In the genomic region with DNA sequence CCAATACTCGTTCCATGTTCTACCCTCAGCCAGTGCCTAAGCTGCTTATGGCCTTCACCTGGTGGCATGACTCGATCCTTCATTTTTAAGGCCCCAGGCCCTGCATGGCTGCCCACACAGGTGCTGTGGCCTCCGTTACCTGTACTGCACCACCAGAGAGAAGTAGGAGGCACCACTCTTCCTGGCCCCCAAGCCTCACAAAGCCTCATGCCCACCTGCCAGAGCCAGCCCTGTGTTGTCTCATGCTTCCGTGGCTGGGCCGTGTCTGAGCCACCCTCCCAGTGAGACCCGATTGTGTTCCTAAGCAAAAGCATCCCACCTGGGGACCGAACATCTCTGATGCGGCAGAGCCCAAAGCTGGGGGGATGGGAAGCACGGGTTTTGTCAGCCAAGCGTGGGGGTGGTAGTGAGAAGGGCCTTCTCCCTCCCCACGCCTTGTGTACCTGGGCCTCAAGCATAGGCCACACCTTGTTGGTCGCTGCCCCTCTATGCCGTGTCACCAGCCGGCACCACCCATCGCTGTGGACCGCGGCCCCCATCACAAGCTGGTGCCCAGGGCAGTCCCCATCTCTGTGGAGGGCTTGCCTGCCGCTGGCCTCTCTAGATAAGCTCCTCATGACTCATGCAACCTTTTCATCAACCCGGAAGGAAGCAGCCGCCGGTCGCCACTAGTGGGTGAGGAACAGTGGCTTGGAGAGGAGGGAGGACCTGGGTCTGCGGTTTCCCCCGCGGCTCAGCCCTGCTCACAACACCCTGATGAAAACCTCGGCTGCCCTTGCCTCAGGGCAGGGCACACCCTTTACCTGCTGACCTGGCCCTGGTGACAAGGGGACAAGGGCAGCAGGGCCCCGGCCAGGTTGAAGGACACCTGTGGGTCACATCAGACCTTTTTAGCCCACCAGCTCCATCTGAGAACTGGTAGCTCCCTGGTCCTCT, we compare ENCODE assay signal across 8 cellular contexts. TPM values are rescaled to one million over a fixed set of nuclear protein-coding genes. Genes with fewer than 3 reads are reported as not detected.
DNase-seq lines count a peak whose midpoint lies in the region; ATAC-seq and TF ChIP-seq lines count a peak whose summit lies in the region.

No MANE protein-coding gene starts in this region.

- peaks cover 59% of the 10 kb centered on the region for H3K4me1 Mint-ChIP-seq in activated naive CD4-positive, alpha-beta T cell treated with anti-CD3 and anti-CD28 coated beads for 36 hours (ENCODE audit: low read depth)

- no peak for TF ChIP-seq RAD21 in SK-N-SH (IDR thresholded peaks at IDR 0.05; ENCODE audit: low read length)

- no peaks in the 10 kb centered on the region for H3K27me3 Mint-ChIP-seq in activated naive CD4-positive, alpha-beta T cell treated with anti-CD3 and anti-CD28 coated beads for 36 hours (ENCODE audit: low read depth)

- TF ChIP-seq EP300 in SK-N-SH (IDR thresholded peaks at IDR 0.05; ENCODE audit: borderline replicate concordance in 1 of 2, low read depth in 1 of 2, low read length in 1 of 2), result no peak

- peak overlapping the region; percentile 99 for H3K27ac Mint-ChIP-seq in activated naive CD4-positive, alpha-beta T cell treated with anti-CD3 and anti-CD28 coated beads for 36 hours

- H2AFZ ChIP-seq in SK-N-SH (ENCODE audit: low read depth) (peak overlapping the region; percentile 91), smooth muscle cell (ENCODE audit: low read depth) (no peak overlapping the region)

- H3K36me3 ChIP-seq in SK-N-SH (replicated peaks in 1 of 2; ENCODE audit: control insufficient read depth in 1 of 2, insufficient read depth in 2 of 2, low read length in 1 of 2), result peaks cover 0 to 7% of the 10 kb centered on the region in 2 experiments
- H3K36me3 ChIP-seq in left ventricle myocardium inferior, result peaks cover 5% of the 10 kb centered on the region
- no peaks in the 10 kb centered on the region for H3K36me3 ChIP-seq in smooth muscle cell (ENCODE audit: low read depth)

- H3K9ac ChIP-seq in SK-N-SH (peak overlapping the region; percentile 64), smooth muscle cell (ENCODE audit: low read depth) (peak overlapping the region; percentile 51)

- H3K9me3 Mint-ChIP-seq in activated naive CD4-positive, alpha-beta T cell treated with anti-CD3 and anti-CD28 coated beads for 36 hours, result no peaks in the 10 kb centered on the region

- DNase-seq in SK-N-SH, result peak; percentile 36
- peak; percentile 94 for DNase-seq in activated naive CD4-positive, alpha-beta T cell treated with anti-CD3 and anti-CD28 coated beads for 36 hours
- peak; percentile 76 for DNase-seq in left ventricle myocardium inferior
- peak; percentile 54 for DNase-seq in smooth muscle cell (lab: John Stamatoyannopoulos, UW; ENCODE audit: unreplicated experiment)
- no peak for DNase-seq in cerebellar cortex (ENCODE audit: low spot score)

- no peak for TF ChIP-seq CTCF in C4-2B (conservative IDR thresholded peaks at IDR 0.05)
- no peak for TF ChIP-seq CTCF in SK-N-SH (IDR thresholded peaks at IDR 0.05)
- no peak for TF ChIP-seq CTCF in left ventricle myocardium inferior (IDR thresholded peaks at IDR 0.05; ENCODE audit: borderline replicate concordance)
- no peak for TF ChIP-seq CTCF in smooth muscle cell (IDR thresholded peaks at IDR 0.05; ENCODE audit: borderline replicate concordance, insufficient read depth, poor library complexity, severe bottlenecking)

- H3K9me3 ChIP-seq in SK-N-SH, result no peaks in the 10 kb centered on the region
- H3K9me3 ChIP-seq in left ventricle myocardium inferior (replicated peaks), result no peaks in the 10 kb centered on the region
- H3K9me3 ChIP-seq in smooth muscle cell (replicated peaks; ENCODE audit: low read depth), result no peaks in the 10 kb centered on the region

- H3K4me3 Mint-ChIP-seq in activated naive CD4-positive, alpha-beta T cell treated with anti-CD3 and anti-CD28 coated beads for 36 hours, result peak overlapping the region; percentile 92

- CTCF ChIA-PET in SK-N-SH (lab: Yijun Ruan, JAX), result interaction anchor here (0.6 to 2.9 kb wide), 20 partner anchors 11 to 1892 kb away, joined by 3 to 31 read pairs (median 4); a partner anchor contains a TSS
- CTCF ChIA-PET in activated naive CD4-positive, alpha-beta T cell treated with anti-CD3 and anti-CD28 coated beads for 36 hours (lab: Charles Lee), result interaction anchor here (0.6 to 2.6 kb wide), 13 partner anchors 8 to 586 kb away, joined by 3 to 24 read pairs (median 3); a partner anchor contains a TSS

- H3K4me3 ChIP-seq in SK-N-SH (ENCODE audit: low read depth in 2 of 2, low read length in 1 of 2) (peak overlapping the region; percentile 19 to 56), left ventricle myocardium inferior (peak overlapping the region; percentile 85), smooth muscle cell (peak overlapping the region; percentile 37)

- peak overlapping the region; percentile 94 for H3K27ac ChIP-seq in C4-2B
- H3K27ac ChIP-seq in SK-N-SH (ENCODE audit: low read depth in 2 of 2, low read length in 1 of 2), result peak overlapping the region; percentile 74 to 80
- peak overlapping the region; percentile 96 for H3K27ac ChIP-seq in left ventricle myocardium inferior (replicated peaks)
- peak overlapping the region; percentile 81 for H3K27ac ChIP-seq in smooth muscle cell (ENCODE audit: low read depth)

- POLR2A ChIA-PET in SK-N-SH (lab: Yijun Ruan, JAX), result interaction anchor here (0.6 to 2.6 kb wide), 4 partner anchors 9 to 390 kb away, joined by 3 to 18 read pairs (median 3); a partner anchor contains a TSS

- ATAC-seq in GM19324 (IDR thresholded peaks at IDR 0.05; ENCODE audit: low FRiP score, unreplicated experiment) (peak; percentile 32), HG03469 (IDR thresholded peaks at IDR 0.05; ENCODE audit: unreplicated experiment) (peak; percentile 21)

- H3K9me2 ChIP-seq in SK-N-SH, result no peaks in the 10 kb centered on the region

- H3K4me2 ChIP-seq in SK-N-SH (peak overlapping the region; percentile 98), smooth muscle cell (peak overlapping the region; percentile 98)

- WGBS in SK-N-SH (ENCODE audit: low lambda C conversion rate), result 43% methylated on average over 16 of the region's 27 CpGs
- 46% methylated on average over 27 of the region's 27 CpGs for WGBS in smooth muscle cell (ENCODE audit: low lambda C conversion rate)

- peaks cover 36 to 42% of the 10 kb centered on the region in 2 experiments for H3K4me1 ChIP-seq in SK-N-SH (ENCODE audit: control insufficient read depth in 1 of 2, insufficient read depth in 2 of 2, low read depth in 1 of 2, low read length in 1 of 2)
- peaks cover 67% of the 10 kb centered on the region for H3K4me1 ChIP-seq in left ventricle myocardium inferior
- peaks cover 19% of the 10 kb centered on the region for H3K4me1 ChIP-seq in smooth muscle cell (ENCODE audit: low read depth)

- peaks cover 28% of the 10 kb centered on the region for H3K79me2 ChIP-seq in SK-N-SH (ENCODE audit: insufficient read depth)
- no peaks in the 10 kb centered on the region for H3K79me2 ChIP-seq in smooth muscle cell (ENCODE audit: low read depth)

- H3F3A ChIP-seq in SK-N-SH (replicated peaks; ENCODE audit: insufficient read depth), result peaks cover 20% of the 10 kb centered on the region
- peaks cover 25% of the 10 kb centered on the region for H3F3A ChIP-seq in smooth muscle cell (ENCODE audit: low read depth)

- H4K20me1 ChIP-seq in SK-N-SH (ENCODE audit: insufficient read depth), result 0 out of 2 replicates have a peak, but pooled peaks cover 12% of the 10 kb centered on the region
- peaks cover 3% of the 10 kb centered on the region for H4K20me1 ChIP-seq in smooth muscle cell (ENCODE audit: low read depth)

- intact Hi-C loops in activated naive CD4-positive, alpha-beta T cell treated with anti-CD3 and anti-CD28 coated beads for 36 hours (cut with micrococcal nuclease), result loop anchor here (1.0 to 10.0 kb wide), 12 partner anchors 21 to 1319 kb away; a partner anchor contains a TSS
- intact Hi-C loops in left ventricle myocardium inferior (cut with micrococcal nuclease), result no loop called here

- H3K36me3 Mint-ChIP-seq in activated naive CD4-positive, alpha-beta T cell treated with anti-CD3 and anti-CD28 coated beads for 36 hours (ENCODE audit: low read depth), result peaks cover 26% of the 10 kb centered on the region

- H3K27me3 ChIP-seq in SK-N-SH (ENCODE audit: insufficient read depth) (no peaks in the 10 kb centered on the region), left ventricle myocardium inferior (ENCODE audit: low read depth) (no peaks in the 10 kb centered on the region), smooth muscle cell (ENCODE audit: low read depth) (no peaks in the 10 kb centered on the region)

RNA-seq across cellular contexts. Expression of a gene that starts 2.7 kb away (rescaled TPM):
- polyA plus RNA-seq in SK-N-SH (2012; rRNA removed), result 13.3 and 14.3 TPM in 2 replicates
- 4.9 and 9.6 TPM in 2 replicates for polyA plus RNA-seq in SK-N-SH (2012; cell fraction: cytosol; rRNA removed)
- 41.2 and 59.3 TPM in 2 replicates for polyA plus RNA-seq in SK-N-SH (2012; cell fraction: nucleus; rRNA removed)
- 10 to 100 TPM; 40.3 to 44.3 TPM for total RNA-seq in activated naive CD4-positive, alpha-beta T cell treated with anti-CD3 and anti-CD28 coated beads for 36 hours
- total RNA-seq in left ventricle myocardium inferior, result 80.1 TPM
- total RNA-seq in smooth muscle cell, result 13.5 and 15.3 TPM in 2 replicates
- polyA plus RNA-seq in smooth muscle cell, result 40.9 and 48.3 TPM in 2 replicates

RNA-seq across cellular contexts. Expression of a gene that starts 5.4 kb away (rescaled TPM):
- polyA plus RNA-seq in SK-N-SH (2012; rRNA removed) (4.1 and 6.4 TPM in 2 replicates), smooth muscle cell (6.4 and 6.5 TPM in 2 replicates)
- 5.2 and 5.8 TPM in 2 replicates for polyA plus RNA-seq in SK-N-SH (2012; cell fraction: cytosol; rRNA removed)
- polyA plus RNA-seq in SK-N-SH (2012; cell fraction: nucleus; rRNA removed), result 4.5 and 5.9 TPM in 2 replicates
- total RNA-seq in activated naive CD4-positive, alpha-beta T cell treated with anti-CD3 and anti-CD28 coated beads for 36 hours, result 1 to 10 TPM; 5.1 to 5.6 TPM
- total RNA-seq in left ventricle myocardium inferior (19.3 TPM), smooth muscle cell (2.2 and 2.9 TPM in 2 replicates)

RNA-seq across cellular contexts. Expression of a gene that starts 7.7 kb away (rescaled TPM):
- polyA plus RNA-seq in SK-N-SH (2012; rRNA removed), result 12.1 and 15.9 TPM in 2 replicates
- polyA plus RNA-seq in SK-N-SH (2012; cell fraction: cytosol; rRNA removed), result 5.0 and 7.1 TPM in 2 replicates
- polyA plus RNA-seq in SK-N-SH (2012; cell fraction: nucleus; rRNA removed), result 56.7 and 59.6 TPM in 2 replicates
- 10 to 100 TPM; 17.0 to 17.4 TPM for total RNA-seq in activated naive CD4-positive, alpha-beta T cell treated with anti-CD3 and anti-CD28 coated beads for 36 hours
- total RNA-seq in left ventricle myocardium inferior, result 4.0 TPM
- total RNA-seq in smooth muscle cell, result 3.4 and 8.7 TPM in 2 replicates
- 5.6 and 6.4 TPM in 2 replicates for polyA plus RNA-seq in smooth muscle cell

RNA-seq across cellular contexts. Expression of a gene that starts 21.0 kb away (rescaled TPM):
- polyA plus RNA-seq in SK-N-SH (2012; rRNA removed), result 24.0 and 28.1 TPM in 2 replicates
- 7.5 and 13.2 TPM in 2 replicates for polyA plus RNA-seq in SK-N-SH (2012; cell fraction: cytosol; rRNA removed)
- 110 and 163 TPM in 2 replicates for polyA plus RNA-seq in SK-N-SH (2012; cell fraction: nucleus; rRNA removed)
- total RNA-seq in activated naive CD4-positive, alpha-beta T cell treated with anti-CD3 and anti-CD28 coated beads for 36 hours, result 10 to 100 TPM; 24.9 to 28.5 TPM
- 31.2 TPM for total RNA-seq in left ventricle myocardium inferior
- total RNA-seq in smooth muscle cell, result 6.6 and 6.9 TPM in 2 replicates
- polyA plus RNA-seq in smooth muscle cell, result 17.0 and 23.6 TPM in 2 replicates

RNA-seq across cellular contexts. Expression of a gene that starts 59.7 kb away (rescaled TPM):
- polyA plus RNA-seq in SK-N-SH (2012; rRNA removed) (1.2 and 1.3 TPM in 2 replicates), smooth muscle cell (1.4 and 2.1 TPM in 2 replicates)
- 0.31 and 0.37 TPM in 2 replicates for polyA plus RNA-seq in SK-N-SH (2012; cell fraction: cytosol; rRNA removed)
- polyA plus RNA-seq in SK-N-SH (2012; cell fraction: nucleus; rRNA removed), result 8.6 and 12.4 TPM in 2 replicates
- 1 to 10 TPM; 2.5 to 2.6 TPM for total RNA-seq in activated naive CD4-positive, alpha-beta T cell treated with anti-CD3 and anti-CD28 coated beads for 36 hours
- total RNA-seq in left ventricle myocardium inferior (1.3 TPM), smooth muscle cell (1.2 and 1.3 TPM in 2 replicates)
